26 cellular contexts compared by ENCODE assay signal in genomic region chr2:106284255-106284654, GRCh38.
DNase-seq lines count a peak whose midpoint lies in the region; ATAC-seq and TF ChIP-seq lines count a peak whose summit lies in the region.
"Had no signal": no experiment of that assay in that cellular context is flagged by ENCODE, and none has a peak within 500 bp of the region (broad histone marks: within the 10 kb centered on the region; RNA-seq: fewer than 3 reads in every experiment).

No MANE protein-coding gene starts in this region.

- H4K20me1 ChIP-seq in neural progenitor cell (ENCODE audit: low read depth): no peaks in the 10 kb centered on the region
- H4K20me1 ChIP-seq in MM.1S (ENCODE audit: insufficient read depth, low read length): no peaks in the 10 kb centered on the region

- H3K27me3 ChIP-seq in neural progenitor cell (no peaks in the 10 kb centered on the region), thyroid gland (no peaks in the 10 kb centered on the region), MM.1S (replicated peaks; ENCODE audit: insufficient read depth, low read length) (no peaks in the 10 kb centered on the region)

- H3K27me3 Mint-ChIP-seq in neural progenitor cell (ENCODE audit: insufficient read depth, low read depth): peaks cover 14% of the 10 kb centered on the region

- H3F3A ChIP-seq in neural progenitor cell (ENCODE audit: low read depth) (no peaks in the 10 kb centered on the region), MM.1S (ENCODE audit: insufficient read depth, low read length) (no peaks in the 10 kb centered on the region)

- H3K4me2 ChIP-seq in neural progenitor cell (no peak overlapping the region), MM.1S (ENCODE audit: low read depth, low read length) (no peak overlapping the region)
- H3K4me2 ChIP-seq: GM23338, SK-N-SH had no signal

- TF ChIP-seq CTCF in neural progenitor cell (IDR thresholded peaks at IDR 0.05) (no peak), thyroid gland (IDR thresholded peaks at IDR 0.05) (no peak), lower leg skin (IDR thresholded peaks at IDR 0.05) (no peak), MM.1S (IDR thresholded peaks at IDR 0.05; ENCODE audit: low read length) (no peak)

- TF ChIP-seq POLR2A in thyroid gland (IDR thresholded peaks at IDR 0.05): no peak
- no peak for TF ChIP-seq POLR2A in lower leg skin (IDR thresholded peaks at IDR 0.05)

- DNase-seq in Right ventricle myocardium inferior (ENCODE audit: missing footprints) (no peak), cardiac septum (ENCODE audit: low spot score) (no peak), islet precursor cell (peak; percentile 94), neural progenitor cell (ENCODE audit: low spot score) (no peak), thyroid gland (peak; percentile 10 to 49), lower leg skin (ENCODE audit: low spot score in 2 of 2) (no peak), MM.1S (no peak)
- DNase-seq: 8988T; AML-193; Calu3; CD8-positive, alpha-beta memory T cell; DMS153; KBM-7; NCI-H1092; NCI-H1436; NCI-H1930; NCI-H2171; NCI-H345; NCI-H524; SHP77; SK-N-SH had no signal

- H3K79me2 ChIP-seq in neural progenitor cell (ENCODE audit: low read depth) (no peaks in the 10 kb centered on the region), MM.1S (ENCODE audit: low read length) (no peaks in the 10 kb centered on the region)

- H3K4me3 ChIP-seq in neural progenitor cell: no peak overlapping the region
- no peak overlapping the region for H3K4me3 ChIP-seq in thyroid gland (replicated peaks in 1 of 3)
- H3K4me3 ChIP-seq in lower leg skin (ENCODE audit: low read depth, poor library complexity, severe bottlenecking): no peak overlapping the region
- H3K4me3 ChIP-seq in MM.1S (ENCODE audit: low read length): no peak overlapping the region
- H3K4me3 ChIP-seq: GM23338, HAP-1 had no signal

- H2AFZ ChIP-seq in neural progenitor cell (replicated peaks): no peak overlapping the region
- no peak overlapping the region for H2AFZ ChIP-seq in MM.1S (ENCODE audit: low read length)
- H2AFZ ChIP-seq: GM23338 had no signal

- ATAC-seq in Right ventricle myocardium inferior: peak; percentile 26
- ATAC-seq in GM19463 (IDR thresholded peaks at IDR 0.05; ENCODE audit: unreplicated experiment): no peak

- H3K9me3 ChIP-seq in neural progenitor cell (ENCODE audit: low read depth) (no peaks in the 10 kb centered on the region), thyroid gland (no peaks in the 10 kb centered on the region), MM.1S (replicated peaks; ENCODE audit: insufficient read depth, low read length) (no peaks in the 10 kb centered on the region)
- H3K9me3 ChIP-seq: HAP-1, SK-N-SH had no signal

- H3K36me3 ChIP-seq in neural progenitor cell (no peaks in the 10 kb centered on the region), thyroid gland (no peaks in the 10 kb centered on the region), MM.1S (replicated peaks; ENCODE audit: insufficient read depth, low read length) (no peaks in the 10 kb centered on the region)
- H3K36me3 ChIP-seq: HAP-1 had no signal

- peaks cover 63% of the 10 kb centered on the region for H3K4me1 Mint-ChIP-seq in neural progenitor cell
- H3K4me1 Mint-ChIP-seq: CD8-positive, alpha-beta memory T cell had no signal

- H3K9me3 Mint-ChIP-seq in neural progenitor cell: peaks cover 10% of the 10 kb centered on the region
- H3K9me3 Mint-ChIP-seq: CD8-positive, alpha-beta memory T cell; GM23338 had no signal

- 33 to 67% methylated on average over 1 to 5 of the region's 5 CpGs for WGBS in thyroid gland, 2 donors
- WGBS in lower leg skin, 2 donors: 63 to 74% methylated on average over 5 of the region's 5 CpGs

- peak overlapping the region; percentile 67 for H3K4me3 Mint-ChIP-seq in neural progenitor cell
- H3K4me3 Mint-ChIP-seq: CD8-positive, alpha-beta memory T cell; GM23338 had no signal

- intact Hi-C loops in Right ventricle myocardium inferior (cut with DNase I): no loop called here
- intact Hi-C loops in cardiac septum (cut with DNase I): no loop called here
- intact Hi-C loops in thyroid gland (cut with DNase I): no loop called here
- intact Hi-C loops in lower leg skin (cut with DNase I; ENCODE audit: low total_unique reads): no loop called here

- H3K4me1 ChIP-seq in neural progenitor cell (no peaks in the 10 kb centered on the region), thyroid gland (peaks cover 37 to 53% of the 10 kb centered on the region in 2 donors), MM.1S (ENCODE audit: low read length) (no peaks in the 10 kb centered on the region)
- H3K4me1 ChIP-seq: HAP-1 had no signal

- peak overlapping the region; percentile 99 for H3K27ac Mint-ChIP-seq in neural progenitor cell
- H3K27ac Mint-ChIP-seq: CD8-positive, alpha-beta memory T cell; GM23338 had no signal

- H3K27ac ChIP-seq in neural progenitor cell: no peak overlapping the region
- peak overlapping the region in 1 of 3 donors; percentile 74 for H3K27ac ChIP-seq in thyroid gland
- H3K27ac ChIP-seq in MM.1S (ENCODE audit: low read length): no peak overlapping the region
- H3K27ac ChIP-seq: C4-2B, HL-60 had no signal

- H3K36me3 Mint-ChIP-seq in neural progenitor cell: no peaks in the 10 kb centered on the region
- H3K36me3 Mint-ChIP-seq: CD8-positive, alpha-beta memory T cell had no signal

- H3K9me2 ChIP-seq in MM.1S (replicated peaks; ENCODE audit: insufficient read depth, low read length): no peaks in the 10 kb centered on the region
- H3K9me2 ChIP-seq: SK-N-SH had no signal

- H3K9ac ChIP-seq in neural progenitor cell: no peak overlapping the region
- H3K9ac ChIP-seq in MM.1S (ENCODE audit: low read length): no peak overlapping the region
- H3K9ac ChIP-seq: SK-N-SH had no signal

Comparison
In these comparisons a context has a peak if more than half of its experiments do, and no peak if none do; other contexts are left out.
1. DNase-seq: peak in islet precursor cell (single experiment) and thyroid gland (2 of 2); none in Right ventricle myocardium inferior (single experiment), cardiac septum (single experiment), neural progenitor cell (single experiment), lower leg skin (0 of 2) and MM.1S (single experiment).